In the genomic region with DNA sequence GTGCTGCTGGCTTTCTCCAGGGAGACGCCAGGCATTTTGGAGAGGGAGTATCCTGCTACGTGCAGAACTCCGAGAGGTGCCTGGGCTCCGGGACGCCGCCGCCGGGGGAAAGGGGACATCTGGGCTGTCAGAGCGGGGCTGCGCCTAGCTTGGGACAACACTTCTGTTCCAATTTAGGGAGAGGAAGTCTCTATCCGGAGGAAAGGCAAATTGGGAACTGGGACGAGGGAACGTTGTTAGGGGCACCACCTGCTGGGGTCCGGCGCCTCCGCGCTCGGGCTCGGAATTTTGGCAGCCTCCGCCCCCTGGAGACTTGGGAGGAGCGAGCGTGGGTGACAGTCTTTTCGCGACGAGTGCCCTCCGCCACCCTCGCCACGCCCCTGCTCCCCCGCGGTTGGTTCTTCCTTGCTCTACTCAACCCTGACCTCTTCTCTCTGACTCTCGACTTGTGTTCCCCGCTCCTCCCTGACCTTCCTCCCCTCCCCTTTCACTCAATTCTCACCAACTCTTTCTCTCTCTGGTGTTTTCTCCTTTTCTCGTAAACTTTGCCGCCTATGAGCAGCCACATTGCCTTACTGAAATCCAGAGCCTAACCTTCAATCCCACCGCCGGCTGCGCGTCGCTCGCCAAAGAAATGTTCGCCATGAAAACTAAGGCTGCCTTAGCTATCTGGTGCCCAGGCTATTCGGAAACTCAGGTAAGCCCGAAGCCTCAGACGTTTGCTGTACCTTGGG, we compare ENCODE assay signal across 8 cellular contexts. TPM values are rescaled to one million over a fixed set of nuclear protein-coding genes. Genes with fewer than 3 reads are reported as not detected.
DNase-seq lines count a peak whose midpoint lies in the region; ATAC-seq and TF ChIP-seq lines count a peak whose summit lies in the region.

No MANE protein-coding gene starts in this region.

- TF ChIP-seq CTCF in GM12864 (IDR thresholded peaks at IDR 0.05; ENCODE audit: low read depth, low read length, missing control alignments), result no peak
- TF ChIP-seq CTCF in mesothelial cell of epicardium (IDR thresholded peaks at IDR 0.05; ENCODE audit: unreplicated experiment), result no peak

- peak; percentile 78 for ATAC-seq in HG02588 (IDR thresholded peaks at IDR 0.05; ENCODE audit: unreplicated experiment)
- peak; percentile 85 for ATAC-seq in effector memory CD8-positive, alpha-beta T cell (replicated peaks)

- peak overlapping the region; percentile 25 to 81 for H3K27ac Mint-ChIP-seq in effector memory CD8-positive, alpha-beta T cell
- H3K27ac Mint-ChIP-seq in mesothelial cell of epicardium, result no peak overlapping the region

- peaks cover 81 to 90% of the 10 kb centered on the region in 2 donors for H3K27me3 Mint-ChIP-seq in effector memory CD8-positive, alpha-beta T cell
- peaks cover 89% of the 10 kb centered on the region for H3K27me3 Mint-ChIP-seq in mesothelial cell of epicardium (ENCODE audit: low read depth)

- DNase-seq in GM12864 (ENCODE audit: low read depth) (no peak), NCI-H2107 (lab: John Stamatoyannopoulos, UW) (peak; percentile 28), mesothelial cell of epicardium (ENCODE audit: low spot score in 2 of 2, unreplicated experiment in 2 of 2) (peak in 1 of 2 experiments; percentile 45), SHP77 treated with DMSO at 0.1 percent for 48 hours (lab: John Stamatoyannopoulos, UW) (no peak)
- DNase-seq in activated CD4-positive, alpha-beta T cell treated with anti-CD3 and anti-CD28 coated beads, Interleukin-2, amount 50 U/mL, for 1 hour, result peak; percentile 40
- peak; percentile 9 to 27 (median 15) for DNase-seq in effector memory CD8-positive, alpha-beta T cell
- peak; percentile 81 for DNase-seq in stimulated activated CD8-positive, alpha-beta memory T cell treated with anti-CD3 and anti-CD28 coated beads, Interleukin-4, amount 100 ng/mL, for 48 hours

- H3K4me3 ChIP-seq in GM12864 (ENCODE audit: low read depth, low read length), result peak overlapping the region; percentile 50

- peaks cover 18 to 21% of the 10 kb centered on the region in 2 donors for H3K4me1 Mint-ChIP-seq in effector memory CD8-positive, alpha-beta T cell (ENCODE audit: low read depth in 2 of 2)
- peaks cover 15% of the 10 kb centered on the region for H3K4me1 Mint-ChIP-seq in mesothelial cell of epicardium

- H3K36me3 Mint-ChIP-seq in effector memory CD8-positive, alpha-beta T cell (ENCODE audit: insufficient read depth), result no peaks in the 10 kb centered on the region
- no peaks in the 10 kb centered on the region for H3K36me3 Mint-ChIP-seq in mesothelial cell of epicardium

- no peaks in the 10 kb centered on the region for H3K9me3 Mint-ChIP-seq in effector memory CD8-positive, alpha-beta T cell
- no peaks in the 10 kb centered on the region for H3K9me3 Mint-ChIP-seq in mesothelial cell of epicardium

- H3K4me3 Mint-ChIP-seq in effector memory CD8-positive, alpha-beta T cell, result peak overlapping the region; percentile 84 to 88
- H3K4me3 Mint-ChIP-seq in mesothelial cell of epicardium, result peak overlapping the region; percentile 77

RNA-seq across cellular contexts. Expression of gene TSLP, which starts 1.6 kb away (rescaled TPM):
- total RNA-seq in mesothelial cell of epicardium, result 0.32 to 0.47 TPM (median 0.42 TPM) in 3 replicates

RNA-seq across cellular contexts. Expression of gene WDR36, which starts 19.0 kb away (rescaled TPM):
- 37.6 to 40.1 TPM (median 39.7 TPM) in 3 replicates for total RNA-seq in mesothelial cell of epicardium

Comparison
In these comparisons a context has a peak if more than half of its experiments do, and no peak if none do; other contexts are left out.
1. DNase-seq: peak in NCI-H2107 (single experiment), activated CD4-positive, alpha-beta T cell treated with anti-CD3 and anti-CD28 coated beads, Interleukin-2, amount 50 U/mL, for 1 hour (single experiment), effector memory CD8-positive, alpha-beta T cell (3 of 3) and stimulated activated CD8-positive, alpha-beta memory T cell treated with anti-CD3 and anti-CD28 coated beads, Interleukin-4, amount 100 ng/mL, for 48 hours (single experiment); none in GM12864 (single experiment) and SHP77 treated with DMSO at 0.1 percent for 48 hours (single experiment).